8 cellular contexts compared by ENCODE assay signal in the genomic region with DNA sequence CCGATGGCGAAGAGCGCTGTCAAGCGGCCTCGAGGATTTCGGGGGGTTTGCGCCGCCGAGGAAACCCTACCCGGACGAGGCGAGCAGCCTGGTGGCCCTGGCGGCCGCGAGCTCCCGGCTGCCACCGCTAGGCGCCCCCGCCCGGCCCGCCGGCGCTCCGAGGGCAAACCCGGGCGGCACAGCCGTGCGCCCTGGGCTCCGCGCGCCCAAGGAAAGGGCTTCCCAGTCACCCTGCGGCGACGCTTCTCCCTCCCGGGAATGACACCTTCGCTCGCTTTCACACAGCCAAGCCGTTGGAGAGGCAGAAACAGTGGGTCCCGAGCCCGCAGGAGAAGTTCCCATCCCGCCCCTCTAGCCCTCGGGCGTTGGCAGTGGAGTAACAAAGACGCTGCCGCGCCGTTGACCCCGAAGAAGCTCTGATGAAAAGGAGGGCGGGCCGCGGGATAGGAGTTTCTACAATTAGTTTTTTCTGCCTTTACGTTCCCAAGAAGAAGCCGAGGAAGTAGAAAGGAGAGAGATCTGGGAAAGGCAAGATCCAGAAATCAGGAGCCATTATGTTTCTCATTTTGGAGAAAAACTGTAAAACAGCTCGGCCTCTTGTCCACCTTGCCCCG.
DNase-seq lines count a peak whose midpoint lies in the region; ATAC-seq and TF ChIP-seq lines count a peak whose summit lies in the region.

No MANE protein-coding gene starts in this region.

- 3% methylated on average over 48 to 55 of the region's 55 CpGs for WGBS in tibial nerve, 2 donors

- intact Hi-C loops in left ventricle myocardium inferior (cut with micrococcal nuclease), result no loop called here

- H3K36me3 ChIP-seq in left ventricle myocardium inferior (no peaks in the 10 kb centered on the region), right atrium auricular region (no peaks in the 10 kb centered on the region), tibial nerve (no peaks in the 10 kb centered on the region)

- TF ChIP-seq POLR2A in tibial nerve (IDR thresholded peaks at IDR 0.05), result peak in 1 of 2 donors; percentile 10

- H3K4me3 ChIP-seq in left ventricle myocardium inferior (peak overlapping the region; percentile 38), right atrium auricular region (peak overlapping the region in 1 of 2 donors; percentile 7), tibial nerve (peak overlapping the region; percentile 17 to 50 (median 32))

- H3K27ac ChIP-seq in left ventricle myocardium inferior (replicated peaks) (no peak overlapping the region), right atrium auricular region (no peak overlapping the region), tibial nerve (peak overlapping the region; percentile 66 to 88 (median 76))

- no peak for TF ChIP-seq EP300 in tibial nerve (IDR thresholded peaks at IDR 0.05)

- DNase-seq in left ventricle myocardium inferior (no peak), right atrium auricular region (ENCODE audit: low spot score) (no peak), iPS-NIHi7 (ENCODE audit: extremely low spot score) (peak; percentile 69), tibial nerve (ENCODE audit: low spot score in 2 of 2) (no peak), activated gamma-delta T cell (lab: John Stamatoyannopoulos, UW) (no peak), T1000 (lab: John Stamatoyannopoulos, UW) (no peak)
- DNase-seq in activated T-cell treated with anti-CD3 and anti-CD28 coated beads, Interleukin-2, amount 50 U/mL, for 1 hour, result peak; percentile 28

- H3K9me3 ChIP-seq in left ventricle myocardium inferior (replicated peaks) (no peaks in the 10 kb centered on the region), right atrium auricular region (no peaks in the 10 kb centered on the region), tibial nerve (no peaks in the 10 kb centered on the region)

- H3K4me1 ChIP-seq in left ventricle myocardium inferior (peaks cover 30% of the 10 kb centered on the region), right atrium auricular region (peaks cover 0 to 34% of the 10 kb centered on the region in 2 donors), tibial nerve (peaks cover 0 to 66% (median 9%) of the 10 kb centered on the region in 4 donors)

- no peak for ATAC-seq in HG02588 (IDR thresholded peaks at IDR 0.05; ENCODE audit: unreplicated experiment)

- peak; percentile 34 for TF ChIP-seq CTCF in left ventricle myocardium inferior (IDR thresholded peaks at IDR 0.05; ENCODE audit: borderline replicate concordance)
- peak in 1 of 2 donors; percentile 35 for TF ChIP-seq CTCF in right atrium auricular region (IDR thresholded peaks at IDR 0.05)
- peak in 4 of 5 experiments; percentile 32 to 65 (median 47) for TF ChIP-seq CTCF in tibial nerve (IDR thresholded peaks at IDR 0.05)

- H3K27me3 ChIP-seq in left ventricle myocardium inferior (ENCODE audit: low read depth), result peaks cover 100% of the 10 kb centered on the region
- peaks cover 44 to 60% of the 10 kb centered on the region in 2 donors for H3K27me3 ChIP-seq in right atrium auricular region
- H3K27me3 ChIP-seq in tibial nerve, result peaks cover 4 to 83% of the 10 kb centered on the region in 2 donors

Comparison
In these comparisons a context has a peak if more than half of its experiments do, and no peak if none do; other contexts are left out.
1. DNase-seq: peak in activated T-cell treated with anti-CD3 and anti-CD28 coated beads, Interleukin-2, amount 50 U/mL, for 1 hour (single experiment) and iPS-NIHi7 (single experiment); none in left ventricle myocardium inferior (single experiment), right atrium auricular region (single experiment), tibial nerve (0 of 2), activated gamma-delta T cell (single experiment) and T1000 (single experiment).
2. H3K27ac ChIP-seq: peak in tibial nerve (4 of 4); none in left ventricle myocardium inferior (single experiment) and right atrium auricular region (0 of 2).